In genomic region chr14:23694085-23694975, GRCh38 we compare ENCODE assay signal across 11 cellular contexts. TPM values are rescaled to one million over a fixed set of nuclear protein-coding genes. Genes with fewer than 3 reads are reported as not detected.
DNase-seq lines count a peak whose midpoint lies in the region; ATAC-seq and TF ChIP-seq lines count a peak whose summit lies in the region.
"Had no signal": no experiment of that assay in that cellular context is flagged by ENCODE, and none has a peak within 500 bp of the region (broad histone marks: within the 10 kb centered on the region; RNA-seq: fewer than 3 reads in every experiment).

No MANE protein-coding gene starts in this region.

- H3K18ac ChIP-seq in mesenchymal stem cell (ENCODE audit: low read depth in 1 of 2, low read length in 2 of 2) = no peak overlapping the region

- H3K27me3 ChIP-seq in ACC112 (ENCODE audit: insufficient read depth, low read length) (peaks cover 59% of the 10 kb centered on the region), iPS-20b (ENCODE audit: insufficient read depth, low read length) (no peaks in the 10 kb centered on the region; the same call in 1 of the 2 replicates), mesenchymal stem cell (ENCODE audit: control insufficient read depth in 1 of 2, insufficient read depth in 1 of 2, low read length in 2 of 2) (peaks cover 0 to 49% of the 10 kb centered on the region in 2 experiments)

- H3K27me3 Mint-ChIP-seq in WTC11 (ENCODE audit: low read depth) = peaks cover 6% of the 10 kb centered on the region

- CTCF ChIA-PET in HEK293 (lab: Yijun Ruan, JAX) = interaction anchor here (0.6 to 1.5 kb wide), 4 partner anchors 28 to 238 kb away, joined by 3 to 10 read pairs (median 4); no protein-coding TSS in a partner anchor
- CTCF ChIA-PET in WTC11 (lab: Charles Lee) = interaction anchor here (0.6 to 3.1 kb wide), 8 partner anchors 12 to 216 kb away, joined by 3 to 33 read pairs (median 12); no protein-coding TSS in a partner anchor

- ATAC-seq in WTC11 = peak; percentile 68
- no peak for ATAC-seq in GM21367 (IDR thresholded peaks at IDR 0.05; ENCODE audit: unreplicated experiment)

- no peak overlapping the region for H2BK120ac ChIP-seq in mesenchymal stem cell (ENCODE audit: low read depth, low read length)

- H3K36me3 Mint-ChIP-seq in WTC11 = peaks cover 9% of the 10 kb centered on the region
- H3K36me3 Mint-ChIP-seq: activated naive CD8-positive, alpha-beta T cell treated with anti-CD3 and anti-CD28 coated beads, Interleukin-2, amount 10 ng/mL, durations not matched to agents 7 days and 5 days had no signal

- no peak overlapping the region for H2BK15ac ChIP-seq in mesenchymal stem cell (ENCODE audit: low read depth, poor library complexity, severe bottlenecking)

- H3K4ac ChIP-seq in mesenchymal stem cell (ENCODE audit: low read depth in 1 of 2, low read length in 2 of 2) = no peak overlapping the region

- no peaks in the 10 kb centered on the region for H3K79me2 ChIP-seq in ACC112 (ENCODE audit: control insufficient read depth, insufficient read depth, low read length, unreplicated experiment)

- no peak overlapping the region for H3K4me3 Mint-ChIP-seq in WTC11
- H3K4me3 Mint-ChIP-seq: activated naive CD8-positive, alpha-beta T cell treated with anti-CD3 and anti-CD28 coated beads, Interleukin-2, amount 10 ng/mL, durations not matched to agents 7 days and 5 days; T-helper 1 cell treated with Interleukin-12 subunit alpha and Interleukin-12 subunit beta and Interleukin-4 antibody, amounts not matched to agents 30 μg/mL and 1 μg/mL, for 36 hours had no signal

- peak; percentile 37 for DNase-seq in WTC11 (ENCODE audit: low spot score)
- DNase-seq in stimulated activated CD8-positive, alpha-beta memory T cell treated with anti-CD3 and anti-CD28 coated beads, Interleukin-4, amount 100 ng/mL, for 48 hours = no peak
- no peak for DNase-seq in mesenchymal stem cell
- no peak for DNase-seq in T-helper 9 cell
- DNase-seq: activated naive CD8-positive, alpha-beta T cell treated with anti-CD3 and anti-CD28 coated beads, Interleukin-2, amount 10 ng/mL, durations not matched to agents 7 days and 5 days; hippocampal formation had no signal

- H3K9me3 Mint-ChIP-seq in WTC11 = peaks cover 23% of the 10 kb centered on the region
- H3K9me3 Mint-ChIP-seq: activated naive CD8-positive, alpha-beta T cell treated with anti-CD3 and anti-CD28 coated beads, Interleukin-2, amount 10 ng/mL, durations not matched to agents 7 days and 5 days; T-helper 1 cell treated with Interleukin-12 subunit alpha and Interleukin-12 subunit beta and Interleukin-4 antibody, amounts not matched to agents 30 μg/mL and 1 μg/mL, for 36 hours had no signal

- H3K9me3 ChIP-seq in HEK293 (ENCODE audit: control insufficient read depth, insufficient read depth, low read depth, low read length) (no peaks in the 10 kb centered on the region), iPS-20b (ENCODE audit: insufficient read depth, low read depth, low read length) (peaks cover 12% of the 10 kb centered on the region), mesenchymal stem cell (ENCODE audit: control insufficient read depth, low read length) (no peaks in the 10 kb centered on the region)

- H2AFZ ChIP-seq in ACC112 (ENCODE audit: low read length, unreplicated experiment) (no peak overlapping the region), mesenchymal stem cell (ENCODE audit: low read depth, low read length) (no peak overlapping the region)

- H3K4me3 ChIP-seq in ACC112 (ENCODE audit: low read depth, low read length) (peak overlapping the region; percentile 71; the same call in 1 of the 2 replicates), HEK293 (ENCODE audit: low read depth, low read length) (no peak overlapping the region), iPS-20b (ENCODE audit: low read length) (peak overlapping the region; percentile 70), mesenchymal stem cell (ENCODE audit: insufficient read depth in 1 of 2, low read depth in 1 of 2, low read length in 2 of 2) (no peak overlapping the region)

- H3K79me1 ChIP-seq in mesenchymal stem cell (replicated peaks; ENCODE audit: low read length, poor library complexity, severe bottlenecking) = no peaks in the 10 kb centered on the region

- H3K27ac Mint-ChIP-seq in WTC11 = no peak overlapping the region
- H3K27ac Mint-ChIP-seq: activated naive CD8-positive, alpha-beta T cell treated with anti-CD3 and anti-CD28 coated beads, Interleukin-2, amount 10 ng/mL, durations not matched to agents 7 days and 5 days; T-helper 1 cell treated with Interleukin-12 subunit alpha and Interleukin-12 subunit beta and Interleukin-4 antibody, amounts not matched to agents 30 μg/mL and 1 μg/mL, for 36 hours had no signal

- H3K4me1 Mint-ChIP-seq in WTC11 = 0 out of 2 replicates have a peak, but pooled peaks cover 3% of the 10 kb centered on the region

- H3K36me3 ChIP-seq in ACC112 (ENCODE audit: insufficient read depth, low read length) (no peaks in the 10 kb centered on the region), HEK293 (ENCODE audit: control insufficient read depth in 2 of 2, insufficient read depth in 1 of 2, low read length in 2 of 2) (no peaks in the 10 kb centered on the region), iPS-20b (ENCODE audit: insufficient read depth, low read depth, low read length) (no peaks in the 10 kb centered on the region), mesenchymal stem cell (ENCODE audit: control insufficient read depth in 1 of 2, insufficient read depth in 2 of 2, low read depth in 1 of 2, low read length in 2 of 2) (no peaks in the 10 kb centered on the region)

- no peak overlapping the region for H2BK5ac ChIP-seq in mesenchymal stem cell (ENCODE audit: low read depth, low read length, poor library complexity, severe bottlenecking)

- no peak overlapping the region for H4K8ac ChIP-seq in mesenchymal stem cell (ENCODE audit: low read length)

- H3K4me2 ChIP-seq in mesenchymal stem cell (ENCODE audit: low read length, poor library complexity, severe bottlenecking) = no peak overlapping the region

- POLR2A ChIA-PET in HEK293 (lab: Yijun Ruan, JAX) = interaction anchor here (0.8 to 1.4 kb wide), 2 partner anchors 9 to 109 kb away, joined by 3 read pairs; no protein-coding TSS in a partner anchor
- POLR2A ChIA-PET in WTC11 (lab: Charles Lee) = interaction anchor here (0.5 to 1.0 kb wide), 5 partner anchors 27 to 461 kb away, joined by 3 to 5 read pairs (median 3); no protein-coding TSS in a partner anchor

- H2BK12ac ChIP-seq in mesenchymal stem cell (ENCODE audit: low read length in 2 of 2) = no peak overlapping the region

- peak overlapping the region; percentile 44; the same call in 1 of the 2 replicates for H3K9ac ChIP-seq in iPS-20b (ENCODE audit: low read depth, low read length)
- H3K9ac ChIP-seq in mesenchymal stem cell (ENCODE audit: low read length) = no peak overlapping the region

- no peak overlapping the region for H4K91ac ChIP-seq in mesenchymal stem cell (ENCODE audit: low read length)

- H3K14ac ChIP-seq in mesenchymal stem cell (ENCODE audit: low read length in 2 of 2) = no peak overlapping the region

- H3K27ac ChIP-seq in ACC112 (ENCODE audit: low read depth, low read length) (no peak overlapping the region), HEK293 (ENCODE audit: extremely low read depth, low read depth, low read length) (peak overlapping the region; percentile 44; the same call in 1 of the 2 replicates), iPS-20b (ENCODE audit: low read length) (no peak overlapping the region), mesenchymal stem cell (ENCODE audit: low read length, poor library complexity, severe bottlenecking) (no peak overlapping the region)

- 37% methylated on average over 9 of the region's 9 CpGs for WGBS in mesenchymal stem cell

- H3K4me1 ChIP-seq in ACC112 (ENCODE audit: control insufficient read depth, insufficient read depth, low read length, unreplicated experiment) (peaks cover 7% of the 10 kb centered on the region), HEK293 (ENCODE audit: control insufficient read depth, insufficient read depth, low read length) (0 out of 2 replicates have a peak, but pooled peaks cover 5% of the 10 kb centered on the region), iPS-20b (ENCODE audit: insufficient read depth, low read length) (peaks cover 25% of the 10 kb centered on the region), mesenchymal stem cell (ENCODE audit: control insufficient read depth, insufficient read depth, low read depth, low read length) (no peaks in the 10 kb centered on the region)

- H2AK5ac ChIP-seq in mesenchymal stem cell (ENCODE audit: low read length, severe bottlenecking) = no peak overlapping the region

- no peak for TF ChIP-seq CTCF in HEK293 (tag by site-specific recombination; IDR thresholded peaks at IDR 0.05)
- TF ChIP-seq CTCF in WTC11 (IDR thresholded peaks at IDR 0.05) = no peak

- no peak overlapping the region for H3K23ac ChIP-seq in mesenchymal stem cell (ENCODE audit: low read length in 2 of 2)

TF ChIP-seq in HEK293, 187 proteins besides CTCF, POLR2A, EP300 and RAD21 (continues in another document):
- TF ChIP-seq ZNF24 (tag by site-specific recombination; IDR thresholded peaks at IDR 0.05) (no peak), ZFHX2 (tag by site-specific recombination; conservative IDR thresholded peaks at IDR 0.05) (peak; percentile 29; the same call in 1 of the 2 replicates), ZNF510 (tag by site-specific recombination; IDR thresholded peaks at IDR 0.05; ENCODE audit: insufficient replicate concordance) (peak; percentile 4)

TF ChIP-seq in WTC11, 78 proteins besides CTCF, POLR2A, EP300 and RAD21 (continues in another document):
- TF ChIP-seq, protein P1, sequence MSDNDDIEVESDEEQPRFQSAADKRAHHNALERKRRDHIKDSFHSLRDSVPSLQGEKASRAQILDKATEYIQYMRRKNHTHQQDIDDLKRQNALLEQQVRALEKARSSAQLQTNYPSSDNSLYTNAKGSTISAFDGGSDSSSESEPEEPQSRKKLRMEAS (CRISPR knock-in tag; IDR thresholded peaks at IDR 0.05) = peak; percentile 65; the same call in 1 of the 2 replicates
- TF ChIP-seq, protein P2, sequence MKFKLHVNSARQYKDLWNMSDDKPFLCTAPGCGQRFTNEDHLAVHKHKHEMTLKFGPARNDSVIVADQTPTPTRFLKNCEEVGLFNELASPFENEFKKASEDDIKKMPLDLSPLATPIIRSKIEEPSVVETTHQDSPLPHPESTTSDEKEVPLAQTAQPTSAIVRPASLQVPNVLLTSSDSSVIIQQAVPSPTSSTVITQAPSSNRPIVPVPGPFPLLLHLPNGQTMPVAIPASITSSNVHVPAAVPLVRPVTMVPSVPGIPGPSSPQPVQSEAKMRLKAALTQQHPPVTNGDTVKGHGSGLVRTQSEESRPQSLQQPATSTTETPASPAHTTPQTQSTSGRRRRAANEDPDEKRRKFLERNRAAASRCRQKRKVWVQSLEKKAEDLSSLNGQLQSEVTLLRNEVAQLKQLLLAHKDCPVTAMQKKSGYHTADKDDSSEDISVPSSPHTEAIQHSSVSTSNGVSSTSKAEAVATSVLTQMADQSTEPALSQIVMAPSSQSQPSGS (CRISPR knock-in tag; IDR thresholded peaks at IDR 0.05; ENCODE audit: borderline replicate concordance, low read depth) = no peak

RNA-seq across cellular contexts. Expression of gene DHRS2, which starts 58.2 kb away (rescaled TPM):
- 1.8 to 4.5 TPM (median 1.8 TPM) in 3 replicates for total RNA-seq in WTC11 (2021)
- 0.08 TPM for polyA plus RNA-seq in mesenchymal stem cell (2013, experiment 1 of 2)
- polyA plus RNA-seq in mesenchymal stem cell (2013, experiment 2 of 2) = 0.07 TPM

Comparison
In these comparisons a context has a peak if more than half of its experiments do, and no peak if none do; other contexts are left out.
1. H3K4me3 ChIP-seq: peak in ACC112 (single experiment) and iPS-20b (single experiment); none in HEK293 (single experiment) and mesenchymal stem cell (0 of 2).